8 cellular contexts compared by ENCODE assay signal in the genomic region with DNA sequence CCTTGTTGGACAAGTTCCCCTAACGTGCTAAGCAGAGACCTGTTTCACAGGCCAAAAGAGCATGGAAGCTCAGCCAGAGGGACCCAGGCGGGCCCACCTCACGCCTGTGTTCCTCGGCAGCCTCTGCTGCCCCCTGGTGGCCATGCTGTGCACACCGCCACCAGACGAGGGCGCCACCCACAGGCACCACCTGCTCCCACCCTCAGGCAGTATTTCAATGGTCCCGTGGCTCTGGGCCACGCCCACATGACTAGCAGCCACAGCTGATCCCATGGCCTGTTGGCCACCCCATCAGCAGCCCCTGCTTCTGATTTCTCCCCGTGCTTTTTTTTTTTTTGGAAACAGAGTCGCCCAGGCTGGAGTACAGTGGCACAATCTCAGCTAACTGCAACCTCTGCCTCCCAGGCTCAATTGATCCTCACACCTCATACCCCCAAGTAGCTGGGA. TPM values are rescaled to one million over a fixed set of nuclear protein-coding genes. Genes with fewer than 3 reads are reported as not detected.
DNase-seq lines count a peak whose midpoint lies in the region; ATAC-seq, FAIRE-seq and TF ChIP-seq lines count a peak whose summit lies in the region.

No MANE protein-coding gene starts in this region.

- H3K9me3 ChIP-seq in A549 (no peaks in the 10 kb centered on the region), colonic mucosa (no peaks in the 10 kb centered on the region), right lobe of liver (no peaks in the 10 kb centered on the region)

- no peaks in the 10 kb centered on the region for H3K36me3 ChIP-seq in colonic mucosa
- no peaks in the 10 kb centered on the region for H3K36me3 ChIP-seq in right lobe of liver

- H3K27me3 ChIP-seq in colonic mucosa (no peaks in the 10 kb centered on the region), right lobe of liver (no peaks in the 10 kb centered on the region)

- intact Hi-C loops in colonic mucosa (cut with DNase I) (loop anchor here (2.0 kb wide), 1 partner anchor 30 kb away; no protein-coding TSS in a partner anchor), right lobe of liver (cut with DNase I) (no loop called here)

- TF ChIP-seq EP300 in A549 (IDR thresholded peaks at IDR 0.05): no peak

- H3K4me1 ChIP-seq in A549 (peaks cover 10% of the 10 kb centered on the region), colonic mucosa (no peaks in the 10 kb centered on the region), right lobe of liver (peaks cover 0 to 18% (median 5%) of the 10 kb centered on the region in 4 donors)

- H3K4me2 ChIP-seq in A549: no peak overlapping the region

- peak; percentile 84 to 88 for ATAC-seq in A549
- ATAC-seq in GM18502 (IDR thresholded peaks at IDR 0.05; ENCODE audit: poor library complexity, unreplicated experiment): peak; percentile 79
- ATAC-seq in HG03196 (IDR thresholded peaks at IDR 0.05; ENCODE audit: unreplicated experiment): peak; percentile 72
- ATAC-seq in right lobe of liver: peak; percentile 88 to 90 (median 88)

- peak; percentile 71 to 72 for TF ChIP-seq RAD21 in A549 (conservative IDR thresholded peaks at IDR 0.05 in 1 of 2, IDR thresholded peaks at IDR 0.05 in 1 of 2)

- H3K27ac ChIP-seq in A549: no peak overlapping the region
- no peak overlapping the region for H3K27ac ChIP-seq in colonic mucosa
- no peak overlapping the region for H3K27ac ChIP-seq in right lobe of liver

- CTCF ChIA-PET in A549 (lab: Yijun Ruan, JAX): interaction anchor here (0.6 to 30.3 kb wide), 43 partner anchors 11 to 560 kb away, joined by 3 to 718 read pairs (median 4); a partner anchor contains a TSS

- DNase-seq in A549 (ENCODE audit: low read depth in 1 of 2, low spot score in 1 of 2) (peak; percentile 88 to 96), NCI-H748 (lab: John Stamatoyannopoulos, UW; ENCODE audit: unreplicated experiment) (peak; percentile 82), colonic mucosa (peak; percentile 89), right lobe of liver (peak; percentile 88 to 90 (median 89))
- peak; percentile 88 for DNase-seq in activated CD4-positive, alpha-beta T cell treated with anti-CD3 and anti-CD28 coated beads, Interleukin-2, amount 50 U/mL, for 1 hour
- peak; percentile 73 for DNase-seq in stimulated activated CD8-positive, alpha-beta memory T cell treated with anti-CD3 and anti-CD28 coated beads, Interleukin-12 subunit alpha, Interleukin-12 subunit beta, amount 100 ng/mL, for 24 hours (ENCODE audit: extremely low read depth)

- TF ChIP-seq CTCF in A549 (IDR thresholded peaks at IDR 0.05) (peak; percentile 100), colonic mucosa (IDR thresholded peaks at IDR 0.05) (peak; percentile 99), right lobe of liver (IDR thresholded peaks at IDR 0.05) (peak; percentile 96 to 99 (median 98))

- FAIRE-seq in A549 (lab: Jason Lieb, UNC): peak; percentile 80

- H3K4me3 ChIP-seq in A549 (no peak overlapping the region), colonic mucosa (no peak overlapping the region), right lobe of liver (no peak overlapping the region)

- TF ChIP-seq POLR2A in A549 (IDR thresholded peaks at IDR 0.05; ENCODE audit: low read length) (no peak), right lobe of liver (IDR thresholded peaks at IDR 0.05) (no peak)

- no peak overlapping the region for H3K9ac ChIP-seq in colonic mucosa (ENCODE audit: low read depth in 2 of 2, low read length in 2 of 2)

- POLR2A ChIA-PET in A549 (lab: Yijun Ruan, JAX): interaction anchor here (0.6 to 0.8 kb wide), 4 partner anchors 9 to 53 kb away, joined by 3 to 8 read pairs (median 4); no protein-coding TSS in a partner anchor

- WGBS in A549 (ENCODE audit: missing lambda C conversion rate): 11% methylated on average over 11 of the region's 11 CpGs
- 30% methylated on average over 6 of the region's 11 CpGs for WGBS in right lobe of liver (ENCODE audit: insufficient coverage, low coverage, low lambda C conversion rate, missing lambda C conversion rate)

TF ChIP-seq in A549, 52 proteins besides CTCF, POLR2A, EP300 and RAD21:
- TF ChIP-seq BHLHE40 (IDR thresholded peaks at IDR 0.05; ENCODE audit: low read depth, low read length) (0 out of 2 replicates have a peak, but pooled peaks have one; percentile 17), CHD2 (IDR thresholded peaks at IDR 0.05; ENCODE audit: low read length, partially characterized antibody) (no peak), EHMT2 (IDR thresholded peaks at IDR 0.05; ENCODE audit: low read depth) (no peak), CEBPB (IDR thresholded peaks at IDR 0.05) (no peak), MYC (IDR thresholded peaks at IDR 0.05; ENCODE audit: borderline replicate concordance, low read length) (peak; percentile 65; the same call in 1 of the 2 replicates), NPAS2 (CRISPR knock-in tag; IDR thresholded peaks at IDR 0.05; ENCODE audit: borderline replicate concordance) (no peak), SMC3 (IDR thresholded peaks at IDR 0.05) (peak; percentile 85), TP53 (CRISPR knock-in tag; IDR thresholded peaks at IDR 0.05) (no peak), KDM5A (IDR thresholded peaks at IDR 0.05) (no peak), MAFK (IDR thresholded peaks at IDR 0.05; ENCODE audit: partially characterized antibody) (no peak)
- TF ChIP-seq, protein P1, sequence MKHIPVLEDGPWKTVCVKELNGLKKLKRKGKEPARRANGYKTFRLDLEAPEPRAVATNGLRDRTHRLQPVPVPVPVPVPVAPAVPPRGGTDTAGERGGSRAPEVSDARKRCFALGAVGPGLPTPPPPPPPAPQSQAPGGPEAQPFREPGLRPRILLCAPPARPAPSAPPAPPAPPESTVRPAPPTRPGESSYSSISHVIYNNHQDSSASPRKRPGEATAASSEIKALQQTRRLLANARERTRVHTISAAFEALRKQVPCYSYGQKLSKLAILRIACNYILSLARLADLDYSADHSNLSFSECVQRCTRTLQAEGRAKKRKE (CRISPR knock-in tag; IDR thresholded peaks at IDR 0.05; ENCODE audit: low read depth): no peak
- TF ChIP-seq, protein P2, sequence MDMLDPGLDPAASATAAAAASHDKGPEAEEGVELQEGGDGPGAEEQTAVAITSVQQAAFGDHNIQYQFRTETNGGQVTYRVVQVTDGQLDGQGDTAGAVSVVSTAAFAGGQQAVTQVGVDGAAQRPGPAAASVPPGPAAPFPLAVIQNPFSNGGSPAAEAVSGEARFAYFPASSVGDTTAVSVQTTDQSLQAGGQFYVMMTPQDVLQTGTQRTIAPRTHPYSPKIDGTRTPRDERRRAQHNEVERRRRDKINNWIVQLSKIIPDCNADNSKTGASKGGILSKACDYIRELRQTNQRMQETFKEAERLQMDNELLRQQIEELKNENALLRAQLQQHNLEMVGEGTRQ (IDR thresholded peaks at IDR 0.05): peak; percentile 82
- TF ChIP-seq, protein P3, sequence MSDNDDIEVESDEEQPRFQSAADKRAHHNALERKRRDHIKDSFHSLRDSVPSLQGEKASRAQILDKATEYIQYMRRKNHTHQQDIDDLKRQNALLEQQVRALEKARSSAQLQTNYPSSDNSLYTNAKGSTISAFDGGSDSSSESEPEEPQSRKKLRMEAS (IDR thresholded peaks at IDR 0.05): peak; percentile 69; the same call in 1 of the 2 replicates

RNA-seq across cellular contexts. Expression of a gene that starts 18.9 kb away (rescaled TPM):
- polyA plus RNA-seq in A549 (2011; rRNA removed) (25.5 and 28.2 TPM in 2 replicates), A549 (2017; fragmentation: RNase III; extraction: RNeasy Plus Mini Kit Qiagen cat#74134 plus additional on column Dnase treatment) (42.3 to 54.3 TPM (median 47.6 TPM) in 3 replicates)
- 94.6 and 128 TPM in 2 replicates for polyA plus RNA-seq in A549 (2012; cell fraction: cytosol; rRNA removed)
- polyA plus RNA-seq in A549 (2012; cell fraction: nucleus; rRNA removed): 84.2 and 86.7 TPM in 2 replicates
- 9.2 and 12.1 TPM in 2 replicates for polyA minus RNA-seq in A549 (2011; rRNA and poly(A)+ RNA removed)
- total RNA-seq in colonic mucosa (10 to 100 TPM; 39.3 to 42.1 TPM), right lobe of liver (10 to 100 TPM; 20.7 to 76.4 (median 26.9) TPM)

RNA-seq across cellular contexts. Expression of a gene that starts 24.5 kb away (rescaled TPM):
- polyA plus RNA-seq in A549 (2011; rRNA removed) (13.5 and 17.9 TPM in 2 replicates), A549 (2017; fragmentation: RNase III; extraction: RNeasy Plus Mini Kit Qiagen cat#74134 plus additional on column Dnase treatment) (17.5 to 20.5 TPM (median 19.2 TPM) in 3 replicates)
- 23.5 and 28.8 TPM in 2 replicates for polyA plus RNA-seq in A549 (2012; cell fraction: cytosol; rRNA removed)
- polyA plus RNA-seq in A549 (2012; cell fraction: nucleus; rRNA removed): 154 and 178 TPM in 2 replicates
- polyA minus RNA-seq in A549 (2011; rRNA and poly(A)+ RNA removed): 8.0 and 10.6 TPM in 2 replicates
- total RNA-seq in colonic mucosa (10 to 100 TPM; 28.6 to 35.3 TPM), right lobe of liver (10 to 100 TPM in 1 of 6 experiments, 1 to 10 TPM in 5; 5.0 to 14.3 (median 7.1) TPM)

RNA-seq across cellular contexts. Expression of a gene that starts 41.5 kb away (rescaled TPM):
- 15.8 and 17.0 TPM in 2 replicates for polyA plus RNA-seq in A549 (2011; rRNA removed)
- 44.9 and 59.3 TPM in 2 replicates for polyA plus RNA-seq in A549 (2012; cell fraction: cytosol; rRNA removed)
- polyA plus RNA-seq in A549 (2012; cell fraction: nucleus; rRNA removed): 83.4 and 117 TPM in 2 replicates
- 24.6 to 28.4 TPM (median 25.9 TPM) in 3 replicates for polyA plus RNA-seq in A549 (2017; fragmentation: RNase III; extraction: RNeasy Plus Mini Kit Qiagen cat#74134 plus additional on column Dnase treatment)
- 19.7 and 35.0 TPM in 2 replicates for polyA minus RNA-seq in A549 (2011; rRNA and poly(A)+ RNA removed)
- total RNA-seq in colonic mucosa: 10 to 100 TPM; 13.4 to 26.4 TPM
- 10 to 100 TPM; 12.7 to 20.0 (median 13.9) TPM for total RNA-seq in right lobe of liver

RNA-seq across cellular contexts. Expression of a gene that starts 43.3 kb away (rescaled TPM):
- 43.5 and 45.0 TPM in 2 replicates for polyA plus RNA-seq in A549 (2011; rRNA removed)
- polyA plus RNA-seq in A549 (2012; cell fraction: cytosol; rRNA removed): 107 and 137 TPM in 2 replicates
- 39.6 and 44.6 TPM in 2 replicates for polyA plus RNA-seq in A549 (2012; cell fraction: nucleus; rRNA removed)
- 82.1 to 83.0 TPM (median 82.2 TPM) in 3 replicates for polyA plus RNA-seq in A549 (2017; fragmentation: RNase III; extraction: RNeasy Plus Mini Kit Qiagen cat#74134 plus additional on column Dnase treatment)
- polyA minus RNA-seq in A549 (2011; rRNA and poly(A)+ RNA removed): 14.5 and 15.0 TPM in 2 replicates
- 10 to 100 TPM; 20.6 to 48.3 TPM for total RNA-seq in colonic mucosa
- total RNA-seq in right lobe of liver: 10 to 100 TPM; 11.7 to 15.9 (median 14.8) TPM

RNA-seq across cellular contexts. Expression of a gene that starts 43.5 kb away (rescaled TPM):
- polyA plus RNA-seq in A549 (2011; rRNA removed) (46.9 and 50.9 TPM in 2 replicates), A549 (2017; fragmentation: RNase III; extraction: RNeasy Plus Mini Kit Qiagen cat#74134 plus additional on column Dnase treatment) (45.6 to 51.8 TPM (median 47.6 TPM) in 3 replicates)
- polyA plus RNA-seq in A549 (2012; cell fraction: cytosol; rRNA removed): 98.7 and 136 TPM in 2 replicates
- polyA plus RNA-seq in A549 (2012; cell fraction: nucleus; rRNA removed): 55.0 and 57.9 TPM in 2 replicates
- polyA minus RNA-seq in A549 (2011; rRNA and poly(A)+ RNA removed): 25.6 and 28.8 TPM in 2 replicates
- total RNA-seq in colonic mucosa (10 to 100 TPM in 1 of 2 donors, 1 to 10 TPM in 1; 8.5 to 23.6 TPM), right lobe of liver (1 to 10 TPM; 3.5 to 6.3 (median 4.3) TPM)
